Comparison of ENCODE assay signal across 8 cellular contexts in genomic region chr19:10112895-10113591, GRCh38. TPM values are rescaled to one million over a fixed set of nuclear protein-coding genes. Genes with fewer than 3 reads are reported as not detected.
DNase-seq lines count a peak whose midpoint lies in the region; ATAC-seq lines count a peak whose summit lies in the region.

No MANE protein-coding gene starts in this region.

- no peak overlapping the region for H3K14ac ChIP-seq in trophoblast cell (ENCODE audit: low read length)

- H3K27ac ChIP-seq in esophagus (ENCODE audit: low read depth in 2 of 2, low read length in 1 of 2), result peak overlapping the region; percentile 6 to 13
- H3K27ac ChIP-seq in trophoblast cell (ENCODE audit: low read depth, low read length), result no peak overlapping the region

- no peak overlapping the region for H3K4me2 ChIP-seq in trophoblast cell (ENCODE audit: low read length)

- no peak overlapping the region for H2BK5ac ChIP-seq in trophoblast cell (ENCODE audit: low read depth, low read length, poor library complexity)

- no peaks in the 10 kb centered on the region for H3K79me2 ChIP-seq in trophoblast cell (ENCODE audit: control insufficient read depth, insufficient read depth, low read length, poor library complexity)

- no peak overlapping the region for H2AFZ ChIP-seq in trophoblast cell (ENCODE audit: insufficient read depth, low read length, poor library complexity)

- H3K4me1 ChIP-seq in esophagus (ENCODE audit: control insufficient read depth in 2 of 2, insufficient read depth in 2 of 2, low read length in 1 of 2) (peaks cover 0 to 12% of the 10 kb centered on the region in 2 donors), trophoblast cell (ENCODE audit: control insufficient read depth in 1 of 2, insufficient read depth in 2 of 2, low read length in 2 of 2) (peaks cover 0 to 2% of the 10 kb centered on the region in 2 experiments)

- ATAC-seq in GM18498 (IDR thresholded peaks at IDR 0.05; ENCODE audit: unreplicated experiment), result no peak

- no peak overlapping the region for H4K12ac ChIP-seq in trophoblast cell (ENCODE audit: low read depth, low read length)

- no peak overlapping the region for H3K4me3 ChIP-seq in esophagus (ENCODE audit: low read depth in 1 of 2, low read length in 2 of 2)
- no peak overlapping the region for H3K4me3 ChIP-seq in trophoblast cell (ENCODE audit: low read depth, low read length)

- peaks cover 0 to 3% of the 10 kb centered on the region in 2 donors for H3K9me3 ChIP-seq in esophagus (ENCODE audit: control insufficient read depth in 2 of 2, insufficient read depth in 1 of 2, low read depth in 1 of 2, low read length in 1 of 2)
- H3K9me3 ChIP-seq in trophoblast cell (ENCODE audit: insufficient read depth, low read depth, low read length), result no peaks in the 10 kb centered on the region

- peak; percentile 2 to 48 (median 38) for DNase-seq in NCI-H1417 (lab: John Stamatoyannopoulos, UW)
- no peak for DNase-seq in NCI-H1417 treated with DMSO at 0.1 percent for 48 hours (lab: John Stamatoyannopoulos, UW)
- peak; percentile 69 for DNase-seq in NCI-H69 (lab: John Stamatoyannopoulos, UW)
- peak; percentile 88 for DNase-seq in activated CD8-positive, alpha-beta memory T cell treated with anti-CD3 and anti-CD28 coated beads, Interleukin-2, amount 50 U/mL, for 48 hours
- DNase-seq in trophoblast cell, result peak; percentile 37 to 58
- DNase-seq in H4 (ENCODE audit: low spot score), result no peak

- no peak overlapping the region for H2AK5ac ChIP-seq in trophoblast cell (ENCODE audit: low read length)

- no peak overlapping the region for H2BK120ac ChIP-seq in trophoblast cell (ENCODE audit: insufficient read depth, low read length, poor library complexity)

- H3K36me3 ChIP-seq in esophagus (ENCODE audit: control insufficient read depth in 2 of 2, insufficient read depth in 2 of 2, low read length in 1 of 2) (peaks cover 16 to 67% of the 10 kb centered on the region in 2 donors), trophoblast cell (ENCODE audit: control insufficient read depth in 1 of 2, insufficient read depth in 2 of 2, low read length in 2 of 2) (peaks cover 66 to 76% of the 10 kb centered on the region in 2 experiments)

- 18 to 20% methylated on average over 25 of the region's 25 CpGs for WGBS in esophagus, 2 donors
- WGBS in trophoblast cell (ENCODE audit: extremely low coverage, insufficient coverage, insufficient read length), result no CpG with 5 or more reads among the region's 25 CpGs

- H3K9ac ChIP-seq in trophoblast cell (ENCODE audit: low read length), result no peak overlapping the region

- H4K8ac ChIP-seq in trophoblast cell (ENCODE audit: low read depth, low read length), result no peak overlapping the region

- no peaks in the 10 kb centered on the region for H3K79me1 ChIP-seq in trophoblast cell (ENCODE audit: low read length)

- H3K27me3 ChIP-seq in esophagus (ENCODE audit: control insufficient read depth in 1 of 2, insufficient read depth in 2 of 2, low read length in 2 of 2) (no peaks in the 10 kb centered on the region), trophoblast cell (ENCODE audit: insufficient read depth, low read length) (no peaks in the 10 kb centered on the region)

- no peak overlapping the region for H2BK12ac ChIP-seq in trophoblast cell (ENCODE audit: low read length)

- H3K4ac ChIP-seq in trophoblast cell (ENCODE audit: low read depth, low read length), result no peak overlapping the region

- no peak overlapping the region for H3K23ac ChIP-seq in trophoblast cell (ENCODE audit: low read length)

- no peak overlapping the region for H4K91ac ChIP-seq in trophoblast cell (ENCODE audit: low read depth, low read length)

- H3K18ac ChIP-seq in trophoblast cell (ENCODE audit: low read length), result no peak overlapping the region

RNA-seq across cellular contexts. Expression of gene P2RY11, which starts 1.6 kb away (rescaled TPM):
- polyA plus RNA-seq in esophagus, result 10 to 100 TPM in 1 of 2 donors, 1 to 10 TPM in 1; 6.6 to 12.8 TPM
- 4.1 and 4.5 TPM in 2 replicates for polyA plus RNA-seq in trophoblast cell (2013)
- 0.79 and 0.92 TPM in 2 replicates for total RNA-seq in H4 (2014; rRNA removed; shearing (Covaris generic))

RNA-seq across cellular contexts. Expression of gene EIF3G, which starts 6.7 kb away (rescaled TPM):
- polyA plus RNA-seq in esophagus, result 100 to 1,000 TPM in 1 of 2 donors, 10 to 100 TPM in 1; 85.4 to 163 TPM
- polyA plus RNA-seq in trophoblast cell (2013), result 186 and 187 TPM in 2 replicates
- 299 and 319 TPM in 2 replicates for total RNA-seq in H4 (2014; rRNA removed; shearing (Covaris generic))

RNA-seq across cellular contexts. Expression of gene PPAN, which starts 6.9 kb away (rescaled TPM):
- polyA plus RNA-seq in esophagus, result 10 to 100 TPM; 41.6 to 64.7 TPM
- polyA plus RNA-seq in trophoblast cell (2013), result 31.7 and 31.9 TPM in 2 replicates
- 20.1 and 26.1 TPM in 2 replicates for total RNA-seq in H4 (2014; rRNA removed; shearing (Covaris generic))

RNA-seq across cellular contexts. Expression of gene ANGPTL6, which starts 10.6 kb away (rescaled TPM):
- polyA plus RNA-seq in esophagus, result under 1 TPM; 0.28 to 0.47 TPM
- polyA plus RNA-seq in trophoblast cell (2013), result 0.04 TPM in 1 of 2 replicates, not detected in the other
- total RNA-seq in H4 (2014; rRNA removed; shearing (Covaris generic)), result 0.27 TPM in 1 of 2 replicates, not detected in the other

RNA-seq across cellular contexts. Expression of gene SHFL, which starts 26.9 kb away (rescaled TPM):
- 10 to 100 TPM; 15.7 to 22.9 TPM for polyA plus RNA-seq in esophagus
- 1.2 and 1.3 TPM in 2 replicates for polyA plus RNA-seq in trophoblast cell (2013)
- total RNA-seq in H4 (2014; rRNA removed; shearing (Covaris generic)), result 20.7 and 25.6 TPM in 2 replicates

Comparison
In these comparisons a context has a peak if more than half of its experiments do, and no peak if none do; other contexts are left out.
1. DNase-seq: peak in NCI-H1417 (3 of 3), NCI-H69 (single experiment), activated CD8-positive, alpha-beta memory T cell treated with anti-CD3 and anti-CD28 coated beads, Interleukin-2, amount 50 U/mL, for 48 hours (single experiment) and trophoblast cell (2 of 2); none in NCI-H1417 treated with DMSO at 0.1 percent for 48 hours (single experiment) and H4 (single experiment).